9 cellular contexts compared by ENCODE assay signal in genomic region chr5:99808657-99809230, GRCh38.
"Had no signal": no experiment of that assay in that cellular context is flagged by ENCODE, and none has a peak within 500 bp of the region (broad histone marks: within the 10 kb centered on the region; RNA-seq: fewer than 3 reads in every experiment).

No MANE protein-coding gene starts in this region.

- FAIRE-seq: HepG2, HTR-8/SVneo, K562 had no signal

- H3K27ac ChIP-seq: HL-60, KMS-11 had no signal

- H3K27me3 Mint-ChIP-seq: IgD-negative memory B cell had no signal

- H3K4me1 Mint-ChIP-seq: IgD-negative memory B cell had no signal

- H3K9ac ChIP-seq: KMS-11 had no signal

- DNase-seq: IMR-90, KBM-7, KG1 had no signal

- ATAC-seq: HepG2, K562 had no signal

- H3K27ac Mint-ChIP-seq: IgD-negative memory B cell had no signal

- H3K9me3 Mint-ChIP-seq: IgD-negative memory B cell had no signal

- H3K4me2 ChIP-seq: KMS-11 had no signal

- H3K4me3 Mint-ChIP-seq: IgD-negative memory B cell had no signal

- H3K36me3 Mint-ChIP-seq: IgD-negative memory B cell had no signal

- H3K4me3 ChIP-seq: K562 had no signal
